1 cellular context compared by ENCODE assay signal in genomic region chr7:150369740-150370501, GRCh38.
TF ChIP-seq lines count a peak whose summit lies in the region.

No MANE protein-coding gene starts in this region.

TF ChIP-seq in GM23338, 12 proteins besides CTCF, POLR2A, EP300 and RAD21 (continued from another document):
- TF ChIP-seq, protein P1, sequence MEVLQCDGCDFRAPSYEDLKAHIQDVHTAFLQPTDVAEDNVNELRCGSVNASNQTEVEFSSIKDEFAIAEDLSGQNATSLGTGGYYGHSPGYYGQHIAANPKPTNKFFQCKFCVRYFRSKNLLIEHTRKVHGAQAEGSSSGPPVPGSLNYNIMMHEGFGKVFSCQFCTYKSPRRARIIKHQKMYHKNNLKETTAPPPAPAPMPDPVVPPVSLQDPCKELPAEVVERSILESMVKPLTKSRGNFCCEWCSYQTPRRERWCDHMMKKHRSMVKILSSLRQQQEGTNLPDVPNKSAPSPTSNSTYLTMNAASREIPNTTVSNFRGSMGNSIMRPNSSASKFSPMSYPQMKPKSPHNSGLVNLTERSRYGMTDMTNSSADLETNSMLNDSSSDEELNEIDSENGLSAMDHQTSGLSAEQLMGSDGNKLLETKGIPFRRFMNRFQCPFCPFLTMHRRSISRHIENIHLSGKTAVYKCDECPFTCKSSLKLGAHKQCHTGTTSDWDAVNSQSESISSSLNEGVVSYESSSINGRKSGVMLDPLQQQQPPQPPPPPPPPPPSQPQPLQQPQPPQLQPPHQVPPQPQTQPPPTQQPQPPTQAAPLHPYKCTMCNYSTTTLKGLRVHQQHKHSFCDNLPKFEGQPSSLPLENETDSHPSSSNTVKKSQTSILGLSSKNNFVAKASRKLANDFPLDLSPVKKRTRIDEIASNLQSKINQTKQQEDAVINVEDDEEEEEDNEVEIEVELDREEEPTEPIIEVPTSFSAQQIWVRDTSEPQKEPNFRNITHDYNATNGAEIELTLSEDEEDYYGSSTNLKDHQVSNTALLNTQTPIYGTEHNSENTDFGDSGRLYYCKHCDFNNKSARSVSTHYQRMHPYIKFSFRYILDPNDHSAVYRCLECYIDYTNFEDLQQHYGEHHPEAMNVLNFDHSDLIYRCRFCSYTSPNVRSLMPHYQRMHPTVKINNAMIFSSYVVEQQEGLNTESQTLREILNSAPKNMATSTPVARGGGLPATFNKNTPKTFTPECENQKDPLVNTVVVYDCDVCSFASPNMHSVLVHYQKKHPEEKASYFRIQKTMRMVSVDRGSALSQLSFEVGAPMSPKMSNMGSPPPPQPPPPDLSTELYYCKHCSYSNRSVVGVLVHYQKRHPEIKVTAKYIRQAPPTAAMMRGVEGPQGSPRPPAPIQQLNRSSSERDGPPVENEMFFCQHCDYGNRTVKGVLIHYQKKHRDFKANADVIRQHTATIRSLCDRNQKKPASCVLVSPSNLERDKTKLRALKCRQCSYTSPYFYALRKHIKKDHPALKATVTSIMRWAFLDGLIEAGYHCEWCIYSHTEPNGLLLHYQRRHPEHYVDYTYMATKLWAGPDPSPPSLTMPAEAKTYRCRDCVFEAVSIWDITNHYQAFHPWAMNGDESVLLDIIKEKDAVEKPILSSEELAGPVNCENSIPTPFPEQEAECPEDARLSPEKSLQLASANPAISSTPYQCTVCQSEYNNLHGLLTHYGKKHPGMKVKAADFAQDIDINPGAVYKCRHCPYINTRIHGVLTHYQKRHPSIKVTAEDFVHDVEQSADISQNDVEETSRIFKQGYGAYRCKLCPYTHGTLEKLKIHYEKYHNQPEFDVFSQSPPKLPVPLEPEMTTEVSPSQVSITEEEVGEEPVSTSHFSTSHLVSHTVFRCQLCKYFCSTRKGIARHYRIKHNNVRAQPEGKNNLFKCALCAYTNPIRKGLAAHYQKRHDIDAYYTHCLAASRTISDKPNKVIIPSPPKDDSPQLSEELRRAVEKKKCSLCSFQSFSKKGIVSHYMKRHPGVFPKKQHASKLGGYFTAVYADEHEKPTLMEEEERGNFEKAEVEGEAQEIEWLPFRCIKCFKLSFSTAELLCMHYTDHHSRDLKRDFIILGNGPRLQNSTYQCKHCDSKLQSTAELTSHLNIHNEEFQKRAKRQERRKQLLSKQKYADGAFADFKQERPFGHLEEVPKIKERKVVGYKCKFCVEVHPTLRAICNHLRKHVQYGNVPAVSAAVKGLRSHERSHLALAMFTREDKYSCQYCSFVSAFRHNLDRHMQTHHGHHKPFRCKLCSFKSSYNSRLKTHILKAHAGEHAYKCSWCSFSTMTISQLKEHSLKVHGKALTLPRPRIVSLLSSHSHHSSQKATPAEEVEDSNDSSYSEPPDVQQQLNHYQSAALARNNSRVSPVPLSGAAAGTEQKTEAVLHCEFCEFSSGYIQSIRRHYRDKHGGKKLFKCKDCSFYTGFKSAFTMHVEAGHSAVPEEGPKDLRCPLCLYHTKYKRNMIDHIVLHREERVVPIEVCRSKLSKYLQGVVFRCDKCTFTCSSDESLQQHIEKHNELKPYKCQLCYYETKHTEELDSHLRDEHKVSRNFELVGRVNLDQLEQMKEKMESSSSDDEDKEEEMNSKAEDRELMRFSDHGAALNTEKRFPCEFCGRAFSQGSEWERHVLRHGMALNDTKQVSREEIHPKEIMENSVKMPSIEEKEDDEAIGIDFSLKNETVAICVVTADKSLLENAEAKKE (CRISPR knock-in tag; IDR thresholded peaks at IDR 0.05), result no peak
- TF ChIP-seq NANOG (IDR thresholded peaks at IDR 0.05; ENCODE audit: borderline replicate concordance) (no peak), JUNB (IDR thresholded peaks at IDR 0.05; ENCODE audit: unreplicated experiment) (no peak), STAT1 (IDR thresholded peaks at IDR 0.05; ENCODE audit: unreplicated experiment) (no peak), POLR2AphosphoS5 (IDR thresholded peaks at IDR 0.05; ENCODE audit: low read depth) (no peak), EZH2 (IDR thresholded peaks at IDR 0.05; ENCODE audit: low read depth, unreplicated experiment) (no peak)
